ENCODE assay signal across 10 cellular contexts in the genomic region with DNA sequence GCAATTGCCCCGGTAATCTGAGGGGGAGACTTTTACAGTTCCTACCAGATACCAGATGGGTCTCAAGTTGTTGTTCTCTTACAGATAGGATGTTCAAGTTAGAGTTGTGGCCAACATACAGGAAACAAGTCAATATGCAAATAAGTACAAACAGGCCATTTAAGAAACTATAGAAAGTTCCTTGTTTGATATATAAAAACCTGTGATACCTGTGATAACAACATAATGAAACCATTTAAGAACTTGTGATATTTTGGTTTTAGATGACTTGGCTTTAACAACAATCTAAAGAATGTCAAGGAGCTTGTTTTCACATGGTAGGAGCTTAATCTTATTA. TPM values are rescaled to one million over a fixed set of nuclear protein-coding genes. Genes with fewer than 3 reads are reported as not detected.
DNase-seq lines count a peak whose midpoint lies in the region; ATAC-seq and TF ChIP-seq lines count a peak whose summit lies in the region.
"Had no signal": no experiment of that assay in that cellular context is flagged by ENCODE, and none has a peak within 500 bp of the region (broad histone marks: within the 10 kb centered on the region; RNA-seq: fewer than 3 reads in every experiment).

No MANE protein-coding gene starts in this region.

- H3K27me3 Mint-ChIP-seq in GM23338 (ENCODE audit: insufficient read depth, low read depth, poor library complexity) (no peaks in the 10 kb centered on the region), T-helper 17 cell (no peaks in the 10 kb centered on the region)
- H3K27me3 Mint-ChIP-seq in naive thymus-derived CD8-positive, alpha-beta T cell, result no peaks in the 10 kb centered on the region

- TF ChIP-seq CTCF in GM23338 (conservative IDR thresholded peaks at IDR 0.05; ENCODE audit: low read depth in 2 of 2), result no peak

- H3K9me3 ChIP-seq in T-helper 17 cell (ENCODE audit: control insufficient read depth, low read length, poor library complexity, severe bottlenecking), result no peaks in the 10 kb centered on the region

- no peak overlapping the region for H2AFZ ChIP-seq in GM23338

- in situ Hi-C loops in G401 (cut with HindIII; ENCODE audit: low sequenced_read_pairs), result no loop called here

- no peaks in the 10 kb centered on the region for H4K20me1 ChIP-seq in GM23338 (replicated peaks; ENCODE audit: insufficient read depth)

- H3K36me3 Mint-ChIP-seq in GM23338 (ENCODE audit: low read depth) (peaks cover 19% of the 10 kb centered on the region; the same call in 2 of the 3 replicates), T-helper 17 cell (ENCODE audit: low read depth) (peaks cover 2% of the 10 kb centered on the region)
- H3K36me3 Mint-ChIP-seq in naive thymus-derived CD8-positive, alpha-beta T cell, result peaks cover 0 to 40% (median 8%) of the 10 kb centered on the region in 3 donors

- POLR2A ChIA-PET in naive thymus-derived CD8-positive, alpha-beta T cell (lab: Charles Lee), result interaction anchor here (0.6 to 14.4 kb wide), 13 partner anchors 9 to 168 kb away, joined by 3 to 193 read pairs (median 4); a partner anchor contains a TSS

- ATAC-seq in GM18511 (IDR thresholded peaks at IDR 0.05; ENCODE audit: unreplicated experiment) (peak; percentile 64), GM23338 (no peak), T-helper 17 cell (peak; percentile 80), left lobe of liver (no peak)
- ATAC-seq in naive thymus-derived CD8-positive, alpha-beta T cell, result peak; percentile 43 to 67

- no peak overlapping the region for H3K4me3 ChIP-seq in GM23338

- H3K27ac Mint-ChIP-seq in GM23338 (no peak overlapping the region), T-helper 17 cell (peak overlapping the region; percentile 94)
- peak overlapping the region; percentile 88 to 99 (median 94) for H3K27ac Mint-ChIP-seq in naive thymus-derived CD8-positive, alpha-beta T cell
- H3K27ac Mint-ChIP-seq: dendritic cell treated with granulocyte-macrophage colony-stimulating factor and Interleukin-4, amounts not matched to agents 40 ng/mL and 50 ng/mL, for 4 days had no signal

- peaks cover 43% of the 10 kb centered on the region for H3K4me1 Mint-ChIP-seq in GM23338
- peaks cover 47% of the 10 kb centered on the region for H3K4me1 Mint-ChIP-seq in T-helper 17 cell
- H3K4me1 Mint-ChIP-seq in naive thymus-derived CD8-positive, alpha-beta T cell, result peaks cover 22 to 80% (median 75%) of the 10 kb centered on the region in 4 donors

- no peaks in the 10 kb centered on the region for H3K27me3 ChIP-seq in GM23338 (ENCODE audit: insufficient read depth)

- H3K4me1 ChIP-seq in GM23338 (ENCODE audit: insufficient read depth), result peaks cover 51% of the 10 kb centered on the region

- H3K9me3 Mint-ChIP-seq in GM23338, result no peaks in the 10 kb centered on the region
- no peaks in the 10 kb centered on the region for H3K9me3 Mint-ChIP-seq in naive thymus-derived CD8-positive, alpha-beta T cell
- H3K9me3 Mint-ChIP-seq: dendritic cell treated with granulocyte-macrophage colony-stimulating factor and Interleukin-4, amounts not matched to agents 40 ng/mL and 50 ng/mL, for 4 days had no signal

- DNase-seq in GM23338 (ENCODE audit: low spot score), result no peak
- DNase-seq in T-helper 17 cell, result no peak
- peak in 2 of 10 donors; percentile 39 to 51 for DNase-seq in naive thymus-derived CD8-positive, alpha-beta T cell
- DNase-seq in DMS114 treated with DMSO at 0.1 percent for 48 hours (lab: John Stamatoyannopoulos, UW; ENCODE audit: unreplicated experiment), result no peak
- no peak for DNase-seq in left lobe of liver (ENCODE audit: low spot score)
- no peak for DNase-seq in G401 (ENCODE audit: low spot score)
- no peak for DNase-seq in NCI-H226
- DNase-seq: NCI-H510A treated with DMSO at 0.1 percent for 48 hours had no signal

- H3K27ac ChIP-seq in GM23338 (ENCODE audit: low read depth), result peak overlapping the region; percentile 71

- H3K9me2 ChIP-seq in GM23338 (ENCODE audit: insufficient read depth), result no peaks in the 10 kb centered on the region

- H3K4me3 Mint-ChIP-seq in GM23338, result no peak overlapping the region
- H3K4me3 Mint-ChIP-seq in T-helper 17 cell, result peak overlapping the region; percentile 67
- peak overlapping the region; percentile 31 to 82 (median 64) for H3K4me3 Mint-ChIP-seq in naive thymus-derived CD8-positive, alpha-beta T cell
- H3K4me3 Mint-ChIP-seq: dendritic cell treated with granulocyte-macrophage colony-stimulating factor and Interleukin-4, amounts not matched to agents 40 ng/mL and 50 ng/mL, for 4 days had no signal

- H3K4me2 ChIP-seq in GM23338, result 0 out of 2 replicates have a peak overlapping the region, but pooled peaks have one; percentile 2

- H3K36me3 ChIP-seq in GM23338 (ENCODE audit: insufficient read depth), result peaks cover 1% of the 10 kb centered on the region

- H3K79me2 ChIP-seq in GM23338 (replicated peaks; ENCODE audit: insufficient read depth), result peaks cover 65% of the 10 kb centered on the region

- 0 out of 2 replicates have a peak, but pooled peaks cover 4% of the 10 kb centered on the region for H3F3A ChIP-seq in GM23338 (replicated peaks; ENCODE audit: low read depth)

TF ChIP-seq in GM23338, 12 proteins besides CTCF, POLR2A, EP300 and RAD21 (continues in another document):
- no peak for TF ChIP-seq JUNB (IDR thresholded peaks at IDR 0.05; ENCODE audit: unreplicated experiment)
- TF ChIP-seq NANOG (IDR thresholded peaks at IDR 0.05; ENCODE audit: borderline replicate concordance), result no peak
- TF ChIP-seq ZNF114 (CRISPR knock-in tag; IDR thresholded peaks at IDR 0.05), result no peak
- TF ChIP-seq, protein P1, sequence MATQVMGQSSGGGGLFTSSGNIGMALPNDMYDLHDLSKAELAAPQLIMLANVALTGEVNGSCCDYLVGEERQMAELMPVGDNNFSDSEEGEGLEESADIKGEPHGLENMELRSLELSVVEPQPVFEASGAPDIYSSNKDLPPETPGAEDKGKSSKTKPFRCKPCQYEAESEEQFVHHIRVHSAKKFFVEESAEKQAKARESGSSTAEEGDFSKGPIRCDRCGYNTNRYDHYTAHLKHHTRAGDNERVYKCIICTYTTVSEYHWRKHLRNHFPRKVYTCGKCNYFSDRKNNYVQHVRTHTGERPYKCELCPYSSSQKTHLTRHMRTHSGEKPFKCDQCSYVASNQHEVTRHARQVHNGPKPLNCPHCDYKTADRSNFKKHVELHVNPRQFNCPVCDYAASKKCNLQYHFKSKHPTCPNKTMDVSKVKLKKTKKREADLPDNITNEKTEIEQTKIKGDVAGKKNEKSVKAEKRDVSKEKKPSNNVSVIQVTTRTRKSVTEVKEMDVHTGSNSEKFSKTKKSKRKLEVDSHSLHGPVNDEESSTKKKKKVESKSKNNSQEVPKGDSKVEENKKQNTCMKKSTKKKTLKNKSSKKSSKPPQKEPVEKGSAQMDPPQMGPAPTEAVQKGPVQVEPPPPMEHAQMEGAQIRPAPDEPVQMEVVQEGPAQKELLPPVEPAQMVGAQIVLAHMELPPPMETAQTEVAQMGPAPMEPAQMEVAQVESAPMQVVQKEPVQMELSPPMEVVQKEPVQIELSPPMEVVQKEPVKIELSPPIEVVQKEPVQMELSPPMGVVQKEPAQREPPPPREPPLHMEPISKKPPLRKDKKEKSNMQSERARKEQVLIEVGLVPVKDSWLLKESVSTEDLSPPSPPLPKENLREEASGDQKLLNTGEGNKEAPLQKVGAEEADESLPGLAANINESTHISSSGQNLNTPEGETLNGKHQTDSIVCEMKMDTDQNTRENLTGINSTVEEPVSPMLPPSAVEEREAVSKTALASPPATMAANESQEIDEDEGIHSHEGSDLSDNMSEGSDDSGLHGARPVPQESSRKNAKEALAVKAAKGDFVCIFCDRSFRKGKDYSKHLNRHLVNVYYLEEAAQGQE (IDR thresholded peaks at IDR 0.05; ENCODE audit: unreplicated experiment), result no peak

RNA-seq across cellular contexts. Expression of a gene that starts 16.8 kb away (rescaled TPM):
- 39.3 and 43.7 TPM in 2 replicates for total RNA-seq in GM23338 (2014; rRNA removed; shearing (Covaris generic))
- polyA plus RNA-seq in GM23338 (2016; fragmentation: Nextera tagmentation; extraction: Ambion mirVana), result 13.0 and 17.7 TPM in 2 replicates
- total RNA-seq in T-helper 17 cell (10 to 100 TPM; 59.0 to 75.5 TPM), left lobe of liver (11.0 TPM)
- total RNA-seq in naive thymus-derived CD8-positive, alpha-beta T cell, result 10 to 100 TPM; 68.7 to 78.3 TPM
- polyA plus RNA-seq in naive thymus-derived CD8-positive, alpha-beta T cell, result 10 to 100 TPM; 46.8 to 91.0 (median 66.9) TPM
- 22.6 and 33.2 TPM in 2 replicates for total RNA-seq in G401 (2014; rRNA removed; shearing (Covaris generic))

Comparison
In these comparisons a context has a peak if more than half of its experiments do, and no peak if none do; other contexts are left out.
1. ATAC-seq: peak in GM18511 (single experiment), T-helper 17 cell (single experiment) and naive thymus-derived CD8-positive, alpha-beta T cell (2 of 2); none in GM23338 (single experiment) and left lobe of liver (single experiment).